Comparison of ENCODE assay signal across 11 cellular contexts in the genomic region with DNA sequence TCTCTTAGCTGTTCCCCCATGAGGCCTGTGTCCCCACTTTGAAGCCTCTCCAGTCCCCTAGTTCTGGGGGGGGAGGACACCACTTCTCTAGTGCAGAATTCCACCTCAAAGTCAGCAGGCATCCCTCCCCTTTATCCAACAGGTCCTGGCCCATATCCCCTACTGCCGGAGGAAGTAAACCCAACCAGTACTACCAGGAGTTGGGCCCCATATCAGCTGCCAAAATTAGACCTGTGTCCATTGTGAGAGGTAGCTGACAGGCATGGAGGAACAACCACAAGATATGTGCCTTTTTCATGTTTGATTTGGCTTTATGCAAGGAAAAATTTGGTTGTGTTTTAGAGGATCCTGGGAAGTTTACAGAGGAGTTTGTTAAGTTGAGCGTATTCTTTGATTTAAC.
"Had no signal": no experiment of that assay in that cellular context is flagged by ENCODE, and none has a peak within 500 bp of the region (broad histone marks: within the 10 kb centered on the region; RNA-seq: fewer than 3 reads in every experiment).

No MANE protein-coding gene starts in this region.

- H3K9ac ChIP-seq: GM23248 had no signal

- ATAC-seq: GM23338, HCT116 had no signal

- H3K4me3 Mint-ChIP-seq: GM23338, H9, HFFc6 had no signal

- FAIRE-seq: H1, H54 had no signal

- H2AFZ ChIP-seq: GM23248, GM23338 had no signal

- H3K27ac Mint-ChIP-seq: GM23338, H9, HFFc6 had no signal

- H3K4me1 Mint-ChIP-seq: GM23338 had no signal

- H3K9me3 Mint-ChIP-seq: GM23338, H9, HFFc6 had no signal

- H3K36me3 ChIP-seq: HAP-1 had no signal

- DNase-seq: GM23248, GOT3, H7, H9, HCEC 1CT, HFFc6 had no signal

- H3K4me1 ChIP-seq: HAP-1 had no signal

- H3K27ac ChIP-seq: GM23248 had no signal

- H3K4me2 ChIP-seq: GM23338 had no signal

- H3K4me3 ChIP-seq: GM23248, GM23338, HAP-1 had no signal

- H3K9me3 ChIP-seq: HAP-1 had no signal
